Comparison of ENCODE assay signal across 13 cellular contexts in the genomic region with DNA sequence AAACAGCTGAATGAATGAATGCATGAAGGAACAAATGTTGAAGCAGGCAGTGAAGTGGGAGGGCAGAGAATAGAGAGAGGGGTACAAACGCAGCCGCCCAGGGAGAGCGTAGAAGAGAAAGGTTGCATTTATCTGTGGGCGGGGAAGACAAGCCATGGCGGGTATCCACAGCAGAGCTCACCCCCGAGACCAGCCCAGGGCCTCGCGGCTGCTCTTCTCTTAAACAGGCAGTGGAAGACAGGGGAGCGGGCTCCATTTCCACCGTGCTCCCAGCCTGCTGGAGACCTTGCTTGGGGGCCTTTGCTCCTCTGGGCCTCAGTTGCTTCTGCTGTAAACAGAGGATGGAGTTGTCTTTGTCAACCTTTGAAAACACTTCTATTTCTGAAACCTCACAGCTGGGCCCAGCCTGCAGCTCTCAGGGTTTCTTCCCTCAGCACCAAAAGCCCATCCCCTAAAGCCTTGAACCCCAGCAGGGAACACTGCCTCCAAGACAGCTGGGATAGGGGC.
DNase-seq lines count a peak whose midpoint lies in the region; ATAC-seq and TF ChIP-seq lines count a peak whose summit lies in the region.
"Had no signal": no experiment of that assay in that cellular context is flagged by ENCODE, and none has a peak within 500 bp of the region (broad histone marks: within the 10 kb centered on the region; RNA-seq: fewer than 3 reads in every experiment).

No MANE protein-coding gene starts in this region.

- H3K27me3 Mint-ChIP-seq in T-helper 2 cell treated with Interferon-gamma antibody and Interleukin-4, amounts not matched to agents 5 μg/mL and 100 μg/mL, for 36 hours (ENCODE audit: low read depth) = peaks cover 23% of the 10 kb centered on the region
- no peaks in the 10 kb centered on the region for H3K27me3 Mint-ChIP-seq in activated B cell treated with CpG ODN at 0.5 μM for 24 hours

- ATAC-seq in HG02678 (IDR thresholded peaks at IDR 0.05; ENCODE audit: unreplicated experiment) (peak; percentile 7), activated B cell treated with CpG ODN at 0.5 μM for 24 hours (ENCODE audit: low read depth) (peak; percentile 14), GM18511 (IDR thresholded peaks at IDR 0.05; ENCODE audit: unreplicated experiment) (no peak)

- peaks cover 54% of the 10 kb centered on the region for H3K4me1 Mint-ChIP-seq in T-helper 2 cell treated with Interferon-gamma antibody and Interleukin-4, amounts not matched to agents 5 μg/mL and 100 μg/mL, for 36 hours (ENCODE audit: low read depth)
- H3K4me1 Mint-ChIP-seq in activated B cell treated with CpG ODN at 0.5 μM for 24 hours = peaks cover 68% of the 10 kb centered on the region

- H3K27me3 ChIP-seq in osteoblast (ENCODE audit: insufficient read depth, low read length) = peaks cover 2% of the 10 kb centered on the region
- H3K27me3 ChIP-seq: breast epithelium, suprapubic skin had no signal

- peaks cover 1% of the 10 kb centered on the region for H3K36me3 Mint-ChIP-seq in T-helper 2 cell treated with Interferon-gamma antibody and Interleukin-4, amounts not matched to agents 5 μg/mL and 100 μg/mL, for 36 hours (ENCODE audit: low read depth)
- H3K36me3 Mint-ChIP-seq in activated B cell treated with CpG ODN at 0.5 μM for 24 hours (ENCODE audit: low read depth) = no peaks in the 10 kb centered on the region

- H3K4me2 ChIP-seq in osteoblast (ENCODE audit: insufficient read depth, low read length) = peak overlapping the region; percentile 38

- TF ChIP-seq CTCF in activated B cell treated with CpG ODN at 0.5 μM for 24 hours (IDR thresholded peaks at IDR 0.05) (no peak), osteoblast (IDR thresholded peaks at IDR 0.05; ENCODE audit: extremely low read depth, low read depth, low read length) (no peak)

- no peak overlapping the region for H2AFZ ChIP-seq in osteoblast (ENCODE audit: low read length)

- POLR2A ChIA-PET in activated B cell treated with CpG ODN at 0.5 μM for 24 hours (lab: Charles Lee) = interaction anchor here (0.6 to 5.7 kb wide), 22 partner anchors 8 to 1051 kb away, joined by 3 to 59 read pairs (median 6); a partner anchor contains a TSS

- H3K9me3 ChIP-seq in osteoblast (ENCODE audit: low read depth, low read length) = no peaks in the 10 kb centered on the region
- H3K9me3 ChIP-seq: breast epithelium, suprapubic skin had no signal

- intact Hi-C loops in activated B cell treated with CpG ODN at 0.5 μM for 24 hours (cut with micrococcal nuclease) = loop anchor here (1.0 kb wide), 2 partner anchors 11 to 22 kb away; no protein-coding TSS in a partner anchor

- H3K4me1 ChIP-seq in osteoblast (ENCODE audit: insufficient read depth, low read length) = peaks cover 56% of the 10 kb centered on the region

- H4K20me1 ChIP-seq in osteoblast (ENCODE audit: insufficient read depth, low read length) = no peaks in the 10 kb centered on the region

- no peaks in the 10 kb centered on the region for H3K79me2 ChIP-seq in osteoblast (ENCODE audit: insufficient read depth, low read length)

- peaks cover 6% of the 10 kb centered on the region for H3K9me3 Mint-ChIP-seq in T-helper 2 cell treated with Interferon-gamma antibody and Interleukin-4, amounts not matched to agents 5 μg/mL and 100 μg/mL, for 36 hours
- H3K9me3 Mint-ChIP-seq in activated B cell treated with CpG ODN at 0.5 μM for 24 hours = no peaks in the 10 kb centered on the region

- no peak overlapping the region for H3K4me3 ChIP-seq in osteoblast (ENCODE audit: insufficient read depth, low read length)
- H3K4me3 ChIP-seq: breast epithelium, suprapubic skin had no signal

- H3K36me3 ChIP-seq in osteoblast (ENCODE audit: insufficient read depth, low read length) = no peaks in the 10 kb centered on the region
- H3K36me3 ChIP-seq: breast epithelium, suprapubic skin had no signal

- DNase-seq in T-helper 2 cell treated with Interferon-gamma antibody and Interleukin-4, amounts not matched to agents 5 μg/mL and 100 μg/mL, for 36 hours (ENCODE audit: low spot score) = no peak
- no peak for DNase-seq in T-helper 2 cell
- no peak for DNase-seq in activated B cell treated with CpG ODN at 0.5 μM for 24 hours
- no peak for DNase-seq in osteoblast (ENCODE audit: insufficient read length, low spot score, missing footprints)
- DNase-seq in NCI-H128 (lab: John Stamatoyannopoulos, UW; ENCODE audit: unreplicated experiment) = no peak
- no peak for DNase-seq in activated gamma-delta T cell (lab: John Stamatoyannopoulos, UW)
- DNase-seq: NCI-H1436 treated with DMSO at 0.1 percent for 48 hours, T-helper 9 cell had no signal

- H3K4me3 Mint-ChIP-seq in T-helper 2 cell treated with Interferon-gamma antibody and Interleukin-4, amounts not matched to agents 5 μg/mL and 100 μg/mL, for 36 hours = peak overlapping the region; percentile 62
- peak overlapping the region; percentile 70 for H3K4me3 Mint-ChIP-seq in activated B cell treated with CpG ODN at 0.5 μM for 24 hours

- CTCF ChIA-PET in activated B cell treated with CpG ODN at 0.5 μM for 24 hours (lab: Charles Lee) = interaction anchor here (1.0 to 4.1 kb wide), 8 partner anchors 9 to 741 kb away, joined by 3 to 25 read pairs (median 8); a partner anchor contains a TSS

- H3K27ac ChIP-seq in osteoblast (ENCODE audit: low read depth, low read length) = peak overlapping the region; percentile 74
- H3K27ac ChIP-seq: epithelial cell of prostate, suprapubic skin had no signal

- H3K27ac Mint-ChIP-seq in T-helper 2 cell treated with Interferon-gamma antibody and Interleukin-4, amounts not matched to agents 5 μg/mL and 100 μg/mL, for 36 hours = no peak overlapping the region
- H3K27ac Mint-ChIP-seq in activated B cell treated with CpG ODN at 0.5 μM for 24 hours = peak overlapping the region; percentile 90
